Comparison of ENCODE assay signal across 8 cellular contexts in the genomic region with DNA sequence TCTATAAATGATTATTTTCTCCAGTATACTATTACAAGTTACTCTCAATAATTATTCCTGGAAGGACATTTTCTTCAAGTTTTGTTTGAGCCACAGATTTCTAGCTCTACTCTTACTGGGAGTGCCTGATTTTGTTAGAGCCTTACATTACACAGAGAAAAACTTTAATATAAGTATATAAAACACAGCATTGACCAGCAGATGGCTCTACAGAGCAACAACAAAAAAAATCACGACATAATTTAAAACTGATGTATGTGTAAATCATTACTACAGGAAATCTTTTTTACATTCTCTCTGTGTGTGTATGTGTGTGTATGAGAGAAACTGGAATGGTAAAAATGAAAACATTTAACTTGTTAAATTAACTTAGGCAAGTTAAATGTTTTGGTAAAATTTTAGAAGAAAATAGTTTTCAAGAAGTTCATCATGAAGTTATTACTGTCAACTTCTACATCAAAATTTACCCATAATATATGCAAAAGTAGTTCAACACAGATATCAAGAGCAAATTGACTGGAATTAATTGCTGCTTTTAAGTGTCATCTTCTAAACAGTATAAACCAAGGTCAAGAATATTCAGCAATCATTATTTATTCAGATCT.
DNase-seq lines count a peak whose midpoint lies in the region; ATAC-seq and TF ChIP-seq lines count a peak whose summit lies in the region.

No MANE protein-coding gene starts in this region.

- ATAC-seq in SK-N-SH treated with all-trans-retinoic acid at 6 μM for 48 hours: peak; percentile 87
- no peak for ATAC-seq in GM18519 (IDR thresholded peaks at IDR 0.05; ENCODE audit: low FRiP score, unreplicated experiment)
- no peak for ATAC-seq in stimulated activated effector memory CD8-positive, alpha-beta T cell treated with anti-CD3 and anti-CD28 coated beads, Interleukin-12 subunit alpha, Interleukin-12 subunit beta, amount 100 ng/mL, for 72 hours

- DNase-seq in NCI-H446 (lab: John Stamatoyannopoulos, UW) (peak; percentile 13 to 40), NCI-H446 treated with DMSO at 0.1 percent for 48 hours (lab: John Stamatoyannopoulos, UW) (no peak), fibroblast of villous mesenchyme (ENCODE audit: low read depth) (peak; percentile 67), prostate gland (ENCODE audit: low spot score) (peak; percentile 12)
- DNase-seq in Jurkat, Clone E6-1 (ENCODE audit: low read depth, low spot score): peak; percentile 52
- no peak for DNase-seq in stimulated activated effector memory CD8-positive, alpha-beta T cell treated with anti-CD3 and anti-CD28 coated beads, Interleukin-12 subunit alpha, Interleukin-12 subunit beta, amount 100 ng/mL, for 72 hours (ENCODE audit: low spot score in 2 of 2)

- H3K4me3 ChIP-seq in Jurkat, Clone E6-1 (ENCODE audit: low read length): no peak overlapping the region
- no peak overlapping the region for H3K4me3 ChIP-seq in fibroblast of villous mesenchyme (ENCODE audit: low read depth, low read length)
- no peak overlapping the region for H3K4me3 ChIP-seq in prostate gland

- no peak for TF ChIP-seq POLR2A in prostate gland (IDR thresholded peaks at IDR 0.05)

- H3K27me3 ChIP-seq in prostate gland (replicated peaks; ENCODE audit: insufficient read depth): no peaks in the 10 kb centered on the region

- H3K9me3 ChIP-seq in prostate gland: no peaks in the 10 kb centered on the region

- no peaks in the 10 kb centered on the region for H3K4me1 Mint-ChIP-seq in stimulated activated effector memory CD8-positive, alpha-beta T cell treated with anti-CD3 and anti-CD28 coated beads, Interleukin-12 subunit alpha, Interleukin-12 subunit beta, amount 100 ng/mL, for 72 hours

- no peak overlapping the region for H3K4me3 Mint-ChIP-seq in stimulated activated effector memory CD8-positive, alpha-beta T cell treated with anti-CD3 and anti-CD28 coated beads, Interleukin-12 subunit alpha, Interleukin-12 subunit beta, amount 100 ng/mL, for 72 hours

- no peaks in the 10 kb centered on the region for H3K36me3 Mint-ChIP-seq in stimulated activated effector memory CD8-positive, alpha-beta T cell treated with anti-CD3 and anti-CD28 coated beads, Interleukin-12 subunit alpha, Interleukin-12 subunit beta, amount 100 ng/mL, for 72 hours

- no peaks in the 10 kb centered on the region for H3K36me3 ChIP-seq in prostate gland

- 0% methylated on average over 1 of the region's 1 CpG for WGBS in prostate gland

- intact Hi-C loops in prostate gland (cut with DNase I): loop anchor here (2.0 kb wide), 1 partner anchor 195 kb away; no protein-coding TSS in a partner anchor

- H3K4me1 ChIP-seq in prostate gland (replicated peaks): no peaks in the 10 kb centered on the region

- H3K27ac ChIP-seq in prostate gland: no peak overlapping the region

- no peak overlapping the region for H3K27ac Mint-ChIP-seq in stimulated activated effector memory CD8-positive, alpha-beta T cell treated with anti-CD3 and anti-CD28 coated beads, Interleukin-12 subunit alpha, Interleukin-12 subunit beta, amount 100 ng/mL, for 72 hours

- TF ChIP-seq CTCF in fibroblast of villous mesenchyme (IDR thresholded peaks at IDR 0.05; ENCODE audit: insufficient read depth, low read depth, low read length): peak; percentile 55
- peak in 3 of 4 experiments; percentile 51 to 73 (median 67) for TF ChIP-seq CTCF in prostate gland (IDR thresholded peaks at IDR 0.05)

- no peaks in the 10 kb centered on the region for H3K9me3 Mint-ChIP-seq in stimulated activated effector memory CD8-positive, alpha-beta T cell treated with anti-CD3 and anti-CD28 coated beads, Interleukin-12 subunit alpha, Interleukin-12 subunit beta, amount 100 ng/mL, for 72 hours

TF ChIP-seq in SK-N-SH treated with all-trans-retinoic acid at 6 μM for 48 hours, 23 proteins besides CTCF, POLR2A, EP300 and RAD21 (continues in another document):
- no peak for TF ChIP-seq ZFP3 (CRISPR knock-in tag; IDR thresholded peaks at IDR 0.05)
- no peak for TF ChIP-seq SNAI2 (CRISPR knock-in tag; IDR thresholded peaks at IDR 0.05)
- TF ChIP-seq PPARA (CRISPR knock-in tag; IDR thresholded peaks at IDR 0.05; ENCODE audit: borderline replicate concordance): no peak
- no peak for TF ChIP-seq ZNF565 (CRISPR knock-in tag; conservative IDR thresholded peaks at IDR 0.05; ENCODE audit: low read depth)
- TF ChIP-seq ZC3H10 (CRISPR knock-in tag; IDR thresholded peaks at IDR 0.05): no peak
- TF ChIP-seq ISL1 (CRISPR knock-in tag; IDR thresholded peaks at IDR 0.05): no peak
- TF ChIP-seq GLIS3 (CRISPR knock-in tag; IDR thresholded peaks at IDR 0.05): no peak
- no peak for TF ChIP-seq CREB5 (CRISPR knock-in tag; IDR thresholded peaks at IDR 0.05; ENCODE audit: low read depth)
- no peak for TF ChIP-seq BACH2 (CRISPR knock-in tag; IDR thresholded peaks at IDR 0.05; ENCODE audit: borderline replicate concordance)
- TF ChIP-seq, protein P1, sequence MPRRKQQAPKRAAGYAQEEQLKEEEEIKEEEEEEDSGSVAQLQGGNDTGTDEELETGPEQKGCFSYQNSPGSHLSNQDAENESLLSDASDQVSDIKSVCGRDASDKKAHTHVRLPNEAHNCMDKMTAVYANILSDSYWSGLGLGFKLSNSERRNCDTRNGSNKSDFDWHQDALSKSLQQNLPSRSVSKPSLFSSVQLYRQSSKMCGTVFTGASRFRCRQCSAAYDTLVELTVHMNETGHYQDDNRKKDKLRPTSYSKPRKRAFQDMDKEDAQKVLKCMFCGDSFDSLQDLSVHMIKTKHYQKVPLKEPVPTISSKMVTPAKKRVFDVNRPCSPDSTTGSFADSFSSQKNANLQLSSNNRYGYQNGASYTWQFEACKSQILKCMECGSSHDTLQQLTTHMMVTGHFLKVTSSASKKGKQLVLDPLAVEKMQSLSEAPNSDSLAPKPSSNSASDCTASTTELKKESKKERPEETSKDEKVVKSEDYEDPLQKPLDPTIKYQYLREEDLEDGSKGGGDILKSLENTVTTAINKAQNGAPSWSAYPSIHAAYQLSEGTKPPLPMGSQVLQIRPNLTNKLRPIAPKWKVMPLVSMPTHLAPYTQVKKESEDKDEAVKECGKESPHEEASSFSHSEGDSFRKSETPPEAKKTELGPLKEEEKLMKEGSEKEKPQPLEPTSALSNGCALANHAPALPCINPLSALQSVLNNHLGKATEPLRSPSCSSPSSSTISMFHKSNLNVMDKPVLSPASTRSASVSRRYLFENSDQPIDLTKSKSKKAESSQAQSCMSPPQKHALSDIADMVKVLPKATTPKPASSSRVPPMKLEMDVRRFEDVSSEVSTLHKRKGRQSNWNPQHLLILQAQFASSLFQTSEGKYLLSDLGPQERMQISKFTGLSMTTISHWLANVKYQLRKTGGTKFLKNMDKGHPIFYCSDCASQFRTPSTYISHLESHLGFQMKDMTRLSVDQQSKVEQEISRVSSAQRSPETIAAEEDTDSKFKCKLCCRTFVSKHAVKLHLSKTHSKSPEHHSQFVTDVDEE (CRISPR knock-in tag; IDR thresholded peaks at IDR 0.05): no peak
- no peak for TF ChIP-seq POU6F1 (CRISPR knock-in tag; IDR thresholded peaks at IDR 0.05; ENCODE audit: borderline replicate concordance, low read depth)
- TF ChIP-seq PATZ1 (CRISPR knock-in tag; IDR thresholded peaks at IDR 0.05; ENCODE audit: borderline replicate concordance): no peak
- no peak for TF ChIP-seq ESRRG (CRISPR knock-in tag; IDR thresholded peaks at IDR 0.05)

Comparison
In these comparisons a context has a peak if more than half of its experiments do, and no peak if none do; other contexts are left out.
1. DNase-seq: peak in NCI-H446 (2 of 2), Jurkat, Clone E6-1 (single experiment), fibroblast of villous mesenchyme (single experiment) and prostate gland (single experiment); none in NCI-H446 treated with DMSO at 0.1 percent for 48 hours (single experiment) and stimulated activated effector memory CD8-positive, alpha-beta T cell treated with anti-CD3 and anti-CD28 coated beads, Interleukin-12 subunit alpha, Interleukin-12 subunit beta, amount 100 ng/mL, for 72 hours (0 of 2).